1 cellular context compared by ENCODE assay signal in genomic region chr12:92098594-92099370, GRCh38.
TF ChIP-seq lines count a peak whose summit lies in the region.

No MANE protein-coding gene starts in this region.

TF ChIP-seq in HepG2, 621 proteins besides CTCF, POLR2A, EP300 and RAD21 (continued from another document):
- TF ChIP-seq HNRNPUL1 (IDR thresholded peaks at IDR 0.05; ENCODE audit: low read depth, low read length) (no peak), KDM6A (CRISPR knock-in tag; IDR thresholded peaks at IDR 0.05; ENCODE audit: low read depth) (no peak), IRF9 (CRISPR knock-in tag; IDR thresholded peaks at IDR 0.05; ENCODE audit: borderline replicate concordance) (no peak), ZNF883 (CRISPR knock-in tag; IDR thresholded peaks at IDR 0.05; ENCODE audit: not compliant biosample characterization) (no peak), ZNF580 (CRISPR knock-in tag; IDR thresholded peaks at IDR 0.05; ENCODE audit: borderline replicate concordance, low read depth) (no peak), GLMP (CRISPR knock-in tag; IDR thresholded peaks at IDR 0.05; ENCODE audit: borderline replicate concordance) (no peak), ZNF513 (CRISPR knock-in tag; conservative IDR thresholded peaks at IDR 0.05) (no peak), FOXP4 (CRISPR knock-in tag; IDR thresholded peaks at IDR 0.05) (0 out of 2 replicates have a peak, but pooled peaks have one; percentile 18), DR1 (CRISPR knock-in tag; IDR thresholded peaks at IDR 0.05) (no peak), KAT2B (IDR thresholded peaks at IDR 0.05; ENCODE audit: borderline replicate concordance, low read depth, low read length) (no peak), HNF4A (CRISPR knock-in tag; IDR thresholded peaks at IDR 0.05) (no peak)
